ENCODE assay signal across 8 cellular contexts in genomic region chr17:68182940-68183551, GRCh38.
DNase-seq lines count a peak whose midpoint lies in the region; ATAC-seq, FAIRE-seq and TF ChIP-seq lines count a peak whose summit lies in the region.

No MANE protein-coding gene starts in this region.

- peaks cover 0 to 3% (median 0%) of the 10 kb centered on the region in 3 donors for H3K9me3 Mint-ChIP-seq in IgD-negative memory B cell
- H3K9me3 Mint-ChIP-seq in activated T-helper 1 cell treated with anti-CD3 and anti-CD28 coated beads, Interleukin-12 subunit alpha, Interleukin-12 subunit beta, Interleukin-2, Interleukin-4 antibody, amounts not matched to agents 30 ng/mL and 10 ng/mL and 1 ng/mL, durations not matched to agents 14 hours and 24 hours and 36 hours = no peaks in the 10 kb centered on the region

- H3K27me3 Mint-ChIP-seq in IgD-negative memory B cell = no peaks in the 10 kb centered on the region
- peaks cover 8% of the 10 kb centered on the region for H3K27me3 Mint-ChIP-seq in activated T-helper 1 cell treated with anti-CD3 and anti-CD28 coated beads, Interleukin-12 subunit alpha, Interleukin-12 subunit beta, Interleukin-2, Interleukin-4 antibody, amounts not matched to agents 30 ng/mL and 10 ng/mL and 1 ng/mL, durations not matched to agents 14 hours and 24 hours and 36 hours (ENCODE audit: insufficient read depth)

- peak overlapping the region in 1 of 2 donors; percentile 5 for H3K4me3 ChIP-seq in small intestine (ENCODE audit: low read depth in 1 of 2, low read length in 2 of 2)

- no peak for TF ChIP-seq POLR2A in erythroblast (IDR thresholded peaks at IDR 0.05; ENCODE audit: low read length)

- H3K27ac ChIP-seq in small intestine (ENCODE audit: low read depth in 1 of 2, low read length in 1 of 2) = peak overlapping the region in 1 of 2 donors; percentile 56

- peak; percentile 39 for ATAC-seq in GM18867 (IDR thresholded peaks at IDR 0.05; ENCODE audit: unreplicated experiment)
- ATAC-seq in HG03280 (IDR thresholded peaks at IDR 0.05; ENCODE audit: unreplicated experiment) = no peak

- H3K27ac Mint-ChIP-seq in IgD-negative memory B cell = peak overlapping the region; percentile 87 to 97 (median 96)
- peak overlapping the region; percentile 70 for H3K27ac Mint-ChIP-seq in activated T-helper 1 cell treated with anti-CD3 and anti-CD28 coated beads, Interleukin-12 subunit alpha, Interleukin-12 subunit beta, Interleukin-2, Interleukin-4 antibody, amounts not matched to agents 30 ng/mL and 10 ng/mL and 1 ng/mL, durations not matched to agents 14 hours and 24 hours and 36 hours

- H3K4me3 Mint-ChIP-seq in IgD-negative memory B cell = peak overlapping the region; percentile 79 to 99 (median 95)
- peak overlapping the region; percentile 72 for H3K4me3 Mint-ChIP-seq in activated T-helper 1 cell treated with anti-CD3 and anti-CD28 coated beads, Interleukin-12 subunit alpha, Interleukin-12 subunit beta, Interleukin-2, Interleukin-4 antibody, amounts not matched to agents 30 ng/mL and 10 ng/mL and 1 ng/mL, durations not matched to agents 14 hours and 24 hours and 36 hours

- WGBS in small intestine, 3 donors = 69 to 89% (median 71%) methylated on average over 12 of the region's 12 CpGs

- no peaks in the 10 kb centered on the region for H3K9me3 ChIP-seq in small intestine (ENCODE audit: control insufficient read depth, low read depth)

- H3K36me3 ChIP-seq in small intestine (ENCODE audit: control insufficient read depth in 2 of 2, insufficient read depth in 2 of 2, low read length in 2 of 2) = no peaks in the 10 kb centered on the region

- H3K4me1 Mint-ChIP-seq in IgD-negative memory B cell = peaks cover 22 to 43% (median 37%) of the 10 kb centered on the region in 3 donors
- H3K4me1 Mint-ChIP-seq in activated T-helper 1 cell treated with anti-CD3 and anti-CD28 coated beads, Interleukin-12 subunit alpha, Interleukin-12 subunit beta, Interleukin-2, Interleukin-4 antibody, amounts not matched to agents 30 ng/mL and 10 ng/mL and 1 ng/mL, durations not matched to agents 14 hours and 24 hours and 36 hours (ENCODE audit: low read depth) = peaks cover 57% of the 10 kb centered on the region

- H3K36me3 Mint-ChIP-seq in IgD-negative memory B cell = peaks cover 2% of the 10 kb centered on the region
- H3K36me3 Mint-ChIP-seq in activated T-helper 1 cell treated with anti-CD3 and anti-CD28 coated beads, Interleukin-12 subunit alpha, Interleukin-12 subunit beta, Interleukin-2, Interleukin-4 antibody, amounts not matched to agents 30 ng/mL and 10 ng/mL and 1 ng/mL, durations not matched to agents 14 hours and 24 hours and 36 hours (ENCODE audit: low read depth) = peaks cover 4% of the 10 kb centered on the region

- FAIRE-seq in small intestine (lab: Jason Lieb, UNC) = no peak

- intact Hi-C loops in activated T-helper 1 cell treated with anti-CD3 and anti-CD28 coated beads, Interleukin-12 subunit alpha, Interleukin-12 subunit beta, Interleukin-2, Interleukin-4 antibody, amounts not matched to agents 30 ng/mL and 10 ng/mL and 1 ng/mL, durations not matched to agents 14 hours and 24 hours and 36 hours (cut with micrococcal nuclease) = loop anchor here (5.0 to 10.0 kb wide), 5 partner anchors 146 to 818 kb away; partner anchors contain the start of genes BPTF, KPNA2, PRKAR1A and PSMD12

- no peaks in the 10 kb centered on the region for H3K4me1 ChIP-seq in small intestine (ENCODE audit: control insufficient read depth in 2 of 2, insufficient read depth in 1 of 2, low read depth in 1 of 2, low read length in 1 of 2)

- peak; percentile 55 for DNase-seq in activated T-helper 1 cell treated with anti-CD3 and anti-CD28 coated beads, Interleukin-12 subunit alpha, Interleukin-12 subunit beta, Interleukin-2, Interleukin-4 antibody, amounts not matched to agents 30 ng/mL and 10 ng/mL and 1 ng/mL, durations not matched to agents 14 hours and 24 hours and 36 hours (ENCODE audit: low spot score)
- DNase-seq in small intestine (peak; percentile 47), GDM1 (lab: John Stamatoyannopoulos, UW) (no peak), AG08396 (ENCODE audit: low spot score) (no peak), erythroblast (lab: John Stamatoyannopoulos, UW) (no peak)

- H3K27me3 ChIP-seq in small intestine (ENCODE audit: control insufficient read depth in 2 of 2, insufficient read depth in 2 of 2, low read length in 2 of 2) = no peaks in the 10 kb centered on the region

Comparison
In these comparisons a context has a peak if more than half of its experiments do, and no peak if none do; other contexts are left out.
1. DNase-seq: peak in activated T-helper 1 cell treated with anti-CD3 and anti-CD28 coated beads, Interleukin-12 subunit alpha, Interleukin-12 subunit beta, Interleukin-2, Interleukin-4 antibody, amounts not matched to agents 30 ng/mL and 10 ng/mL and 1 ng/mL, durations not matched to agents 14 hours and 24 hours and 36 hours (single experiment) and small intestine (single experiment); none in GDM1 (single experiment), AG08396 (single experiment) and erythroblast (0 of 2).